8 cellular contexts compared by ENCODE assay signal in genomic region chr9:109968702-109969450, GRCh38.
A peak's percentile ranks its signal among the peaks of the same experiment; 100 is the strongest.
DNase-seq lines count a peak whose midpoint lies in the region; ATAC-seq and TF ChIP-seq lines count a peak whose summit lies in the region.

No MANE protein-coding gene starts in this region.

- no peak for TF ChIP-seq POLR2A in uterus (IDR thresholded peaks at IDR 0.05)

- H3K9me3 ChIP-seq in cardiac muscle cell (ENCODE audit: low read depth) (no peaks in the 10 kb centered on the region), right atrium auricular region (no peaks in the 10 kb centered on the region), uterus (no peaks in the 10 kb centered on the region)

- intact Hi-C loops in cardiac septum (cut with DNase I) (loop anchor here (5.0 kb wide), 1 partner anchor 62 kb away; no protein-coding TSS in a partner anchor), uterus (cut with DNase I; ENCODE audit: low total_unique reads) (no loop called here)

- H3K4me1 ChIP-seq in cardiac muscle cell (ENCODE audit: low read depth) (no peaks in the 10 kb centered on the region), right atrium auricular region (peaks cover 0 to 27% of the 10 kb centered on the region in 2 donors), uterus (no peaks in the 10 kb centered on the region)

- H3K36me3 Mint-ChIP-seq in T-helper 2 cell treated with Interferon-gamma antibody and Interleukin-4, amounts not matched to agents 5 μg/mL and 100 μg/mL, for 36 hours (ENCODE audit: low read depth), result peaks cover 6% of the 10 kb centered on the region

- peaks cover 75% of the 10 kb centered on the region for H3K4me1 Mint-ChIP-seq in T-helper 2 cell treated with Interferon-gamma antibody and Interleukin-4, amounts not matched to agents 5 μg/mL and 100 μg/mL, for 36 hours (ENCODE audit: low read depth)

- H3K9me3 Mint-ChIP-seq in T-helper 2 cell treated with Interferon-gamma antibody and Interleukin-4, amounts not matched to agents 5 μg/mL and 100 μg/mL, for 36 hours, result peaks cover 4% of the 10 kb centered on the region

- H3K4me3 ChIP-seq in cardiac muscle cell (no peak overlapping the region), right atrium auricular region (no peak overlapping the region), uterus (no peak overlapping the region)

- H3K27me3 ChIP-seq in cardiac muscle cell, result no peaks in the 10 kb centered on the region
- no peaks in the 10 kb centered on the region for H3K27me3 ChIP-seq in right atrium auricular region
- H3K27me3 ChIP-seq in uterus, result no peaks in the 10 kb centered on the region

- H3K36me3 ChIP-seq in cardiac muscle cell (peaks cover 14% of the 10 kb centered on the region), right atrium auricular region (no peaks in the 10 kb centered on the region), uterus (no peaks in the 10 kb centered on the region)

- TF ChIP-seq CTCF in cardiac muscle cell (IDR thresholded peaks at IDR 0.05; ENCODE audit: low read depth, low read length) (peak; percentile 44), right atrium auricular region (IDR thresholded peaks at IDR 0.05) (no peak), uterus (IDR thresholded peaks at IDR 0.05) (peak in 1 of 4 experiments; percentile 24)

- peaks cover 4% of the 10 kb centered on the region for H3K27me3 Mint-ChIP-seq in T-helper 2 cell treated with Interferon-gamma antibody and Interleukin-4, amounts not matched to agents 5 μg/mL and 100 μg/mL, for 36 hours (ENCODE audit: low read depth)

- H3K4me3 Mint-ChIP-seq in T-helper 2 cell treated with Interferon-gamma antibody and Interleukin-4, amounts not matched to agents 5 μg/mL and 100 μg/mL, for 36 hours, result peak overlapping the region; percentile 55

- no peak for ATAC-seq in GM18868 (IDR thresholded peaks at IDR 0.05; ENCODE audit: unreplicated experiment)

- H3K27ac ChIP-seq in cardiac muscle cell (peak overlapping the region; percentile 13), right atrium auricular region (peak overlapping the region; percentile 27 to 33), uterus (peak overlapping the region in 1 of 2 donors; percentile 45)

- peak overlapping the region; percentile 90 for H3K27ac Mint-ChIP-seq in T-helper 2 cell treated with Interferon-gamma antibody and Interleukin-4, amounts not matched to agents 5 μg/mL and 100 μg/mL, for 36 hours

- DNase-seq in cardiac muscle cell (ENCODE audit: low read depth in 1 of 2, low spot score in 1 of 2) (peak; percentile 11 to 60), cardiac septum (ENCODE audit: low spot score) (no peak), right atrium auricular region (ENCODE audit: low spot score) (no peak), uterus (peak; percentile 19 to 20), KG1 (lab: John Stamatoyannopoulos, UW) (no peak), NCI-H524 treated with DMSO at 0.1 percent for 48 hours (lab: John Stamatoyannopoulos, UW) (no peak)
- no peak for DNase-seq in T-helper 2 cell treated with Interferon-gamma antibody and Interleukin-4, amounts not matched to agents 5 μg/mL and 100 μg/mL, for 36 hours (ENCODE audit: low spot score)

Comparison
In these comparisons a context has a peak if more than half of its experiments do, and no peak if none do; other contexts are left out.
1. DNase-seq: peak in cardiac muscle cell (2 of 2) and uterus (2 of 2); none in cardiac septum (single experiment), T-helper 2 cell treated with Interferon-gamma antibody and Interleukin-4, amounts not matched to agents 5 μg/mL and 100 μg/mL, for 36 hours (single experiment), right atrium auricular region (single experiment), KG1 (single experiment) and NCI-H524 treated with DMSO at 0.1 percent for 48 hours (single experiment).